ENCODE assay signal across 9 cellular contexts in genomic region chrX:155069414-155069813, GRCh38. TPM values are rescaled to one million over a fixed set of nuclear protein-coding genes. Genes with fewer than 3 reads are reported as not detected.
DNase-seq lines count a peak whose midpoint lies in the region; ATAC-seq and TF ChIP-seq lines count a peak whose summit lies in the region.
"Had no signal": no experiment of that assay in that cellular context is flagged by ENCODE, and none has a peak within 500 bp of the region (broad histone marks: within the 10 kb centered on the region; RNA-seq: fewer than 3 reads in every experiment).

No MANE protein-coding gene starts in this region.

- no peak overlapping the region for H3K18ac ChIP-seq in neuronal stem cell (ENCODE audit: low read length)

- H2BK12ac ChIP-seq in neuronal stem cell (ENCODE audit: low read length) = no peak overlapping the region

- H3K9me3 ChIP-seq in left ventricle myocardium inferior (replicated peaks) (no peaks in the 10 kb centered on the region), iPS-20b (ENCODE audit: insufficient read depth, low read depth, low read length) (no peaks in the 10 kb centered on the region), vagina (no peaks in the 10 kb centered on the region), neuronal stem cell (replicated peaks in 1 of 2; ENCODE audit: control insufficient read depth in 2 of 2, insufficient read depth in 1 of 2, low read depth in 1 of 2, low read length in 2 of 2) (no peaks in the 10 kb centered on the region)

- H2AK5ac ChIP-seq in neuronal stem cell (ENCODE audit: low read depth, low read length) = no peak overlapping the region

- H3K23ac ChIP-seq in neuronal stem cell (ENCODE audit: low read depth, low read length, poor library complexity) = no peak overlapping the region

- no peaks in the 10 kb centered on the region for H3K79me1 ChIP-seq in neuronal stem cell (ENCODE audit: low read depth, low read length)

- H3K27ac ChIP-seq in left ventricle myocardium inferior (replicated peaks) (peak overlapping the region; percentile 90), iPS-20b (ENCODE audit: low read length) (no peak overlapping the region), vagina (no peak overlapping the region), neuronal stem cell (replicated peaks; ENCODE audit: low read length) (no peak overlapping the region)

- WGBS in neuronal stem cell (ENCODE audit: extremely low coverage in 2 of 2, insufficient read length in 2 of 2, insufficient replicate concordance in 1 of 2), 2 donors = no CpG with 5 or more reads among the region's 1 CpG

- no peak overlapping the region for H3K4ac ChIP-seq in neuronal stem cell (ENCODE audit: low read length)

- H3K27me3 ChIP-seq in left ventricle myocardium inferior (ENCODE audit: low read depth) (no peaks in the 10 kb centered on the region), iPS-20b (ENCODE audit: insufficient read depth, low read length) (no peaks in the 10 kb centered on the region), vagina (no peaks in the 10 kb centered on the region), neuronal stem cell (ENCODE audit: control insufficient read depth in 3 of 3, insufficient read depth in 3 of 3, low read depth in 1 of 3, low read length in 3 of 3) (no peaks in the 10 kb centered on the region)

- intact Hi-C loops in left ventricle myocardium inferior (cut with micrococcal nuclease) = no loop called here
- intact Hi-C loops in Right ventricle myocardium inferior (cut with DNase I) = no loop called here
- intact Hi-C loops in activated T-helper 2 cell treated with anti-CD3 and anti-CD28 coated beads, Interferon-gamma antibody, Interleukin-2, Interleukin-4, amounts not matched to agents 10 μg/mL and 5 μg/mL and 100 μg/mL, durations not matched to agents 14 hours and 24 hours and 36 hours (cut with micrococcal nuclease) = no loop called here
- intact Hi-C loops in vagina (cut with DNase I) = no loop called here

- no peak for TF ChIP-seq POLR2A in vagina (IDR thresholded peaks at IDR 0.05)

- H3K4me3 Mint-ChIP-seq in activated T-helper 2 cell treated with anti-CD3 and anti-CD28 coated beads, Interferon-gamma antibody, Interleukin-2, Interleukin-4, amounts not matched to agents 10 μg/mL and 5 μg/mL and 100 μg/mL, durations not matched to agents 14 hours and 24 hours and 36 hours (ENCODE audit: low read depth) = peak overlapping the region; percentile 77

- H3K27ac Mint-ChIP-seq in activated T-helper 2 cell treated with anti-CD3 and anti-CD28 coated beads, Interferon-gamma antibody, Interleukin-2, Interleukin-4, amounts not matched to agents 10 μg/mL and 5 μg/mL and 100 μg/mL, durations not matched to agents 14 hours and 24 hours and 36 hours = no peak overlapping the region

- H3K36me3 ChIP-seq in left ventricle myocardium inferior (no peaks in the 10 kb centered on the region), iPS-20b (ENCODE audit: insufficient read depth, low read depth, low read length) (peaks cover 11% of the 10 kb centered on the region; the same call in 1 of the 2 replicates), vagina (no peaks in the 10 kb centered on the region), neuronal stem cell (replicated peaks in 1 of 2; ENCODE audit: control insufficient read depth in 2 of 2, insufficient read depth in 2 of 2, low read length in 2 of 2) (peaks cover 0 to 18% of the 10 kb centered on the region in 2 donors)

- H4K91ac ChIP-seq in neuronal stem cell (ENCODE audit: low read depth, low read length, poor library complexity) = no peak overlapping the region

- H2BK5ac ChIP-seq in neuronal stem cell (ENCODE audit: low read length) = no peak overlapping the region

- no peak overlapping the region for H2BK15ac ChIP-seq in neuronal stem cell (ENCODE audit: low read length)

- no peak for ATAC-seq in Right ventricle myocardium inferior

- peaks cover 28% of the 10 kb centered on the region for H3K4me1 ChIP-seq in left ventricle myocardium inferior
- H3K4me1 ChIP-seq in iPS-20b (ENCODE audit: insufficient read depth, low read length) = no peaks in the 10 kb centered on the region
- peaks cover 23% of the 10 kb centered on the region for H3K4me1 ChIP-seq in vagina
- H3K4me1 ChIP-seq in neuronal stem cell (ENCODE audit: control insufficient read depth in 2 of 2, insufficient read depth in 1 of 2, low read depth in 1 of 2, low read length in 2 of 2) = peaks cover 1 to 5% of the 10 kb centered on the region in 2 donors

- H3K36me3 Mint-ChIP-seq in activated T-helper 2 cell treated with anti-CD3 and anti-CD28 coated beads, Interferon-gamma antibody, Interleukin-2, Interleukin-4, amounts not matched to agents 10 μg/mL and 5 μg/mL and 100 μg/mL, durations not matched to agents 14 hours and 24 hours and 36 hours (ENCODE audit: low read depth) = peaks cover 25% of the 10 kb centered on the region

- no peak overlapping the region for H2AFZ ChIP-seq in neuronal stem cell (ENCODE audit: low read length)

- H3K4me3 ChIP-seq in left ventricle myocardium inferior (peak overlapping the region; percentile 77), iPS-20b (ENCODE audit: low read length) (peak overlapping the region; percentile 90; the same call in 1 of the 2 replicates), vagina (peak overlapping the region; percentile 56 to 67), neuronal stem cell (ENCODE audit: low read length in 2 of 2) (no peak overlapping the region)

- no peak overlapping the region for H3K4me2 ChIP-seq in neuronal stem cell (ENCODE audit: insufficient read depth, low read length, poor library complexity, severe bottlenecking)

- H2BK120ac ChIP-seq in neuronal stem cell (ENCODE audit: low read depth, low read length) = no peak overlapping the region

- no peaks in the 10 kb centered on the region for H3K27me3 Mint-ChIP-seq in activated T-helper 2 cell treated with anti-CD3 and anti-CD28 coated beads, Interferon-gamma antibody, Interleukin-2, Interleukin-4, amounts not matched to agents 10 μg/mL and 5 μg/mL and 100 μg/mL, durations not matched to agents 14 hours and 24 hours and 36 hours (ENCODE audit: low read depth)

- no peaks in the 10 kb centered on the region for H3K9me3 Mint-ChIP-seq in activated T-helper 2 cell treated with anti-CD3 and anti-CD28 coated beads, Interferon-gamma antibody, Interleukin-2, Interleukin-4, amounts not matched to agents 10 μg/mL and 5 μg/mL and 100 μg/mL, durations not matched to agents 14 hours and 24 hours and 36 hours

- no peak for TF ChIP-seq CTCF in left ventricle myocardium inferior (IDR thresholded peaks at IDR 0.05; ENCODE audit: borderline replicate concordance)
- no peak for TF ChIP-seq CTCF in vagina (IDR thresholded peaks at IDR 0.05)

- H3K9ac ChIP-seq in iPS-20b (ENCODE audit: low read depth, low read length) (peak overlapping the region; percentile 88; the same call in 1 of the 2 replicates), neuronal stem cell (ENCODE audit: low read depth, low read length, poor library complexity) (no peak overlapping the region)

- H4K8ac ChIP-seq in neuronal stem cell (ENCODE audit: low read depth, low read length) = no peak overlapping the region

- H3K4me1 Mint-ChIP-seq in activated T-helper 2 cell treated with anti-CD3 and anti-CD28 coated beads, Interferon-gamma antibody, Interleukin-2, Interleukin-4, amounts not matched to agents 10 μg/mL and 5 μg/mL and 100 μg/mL, durations not matched to agents 14 hours and 24 hours and 36 hours (ENCODE audit: low read depth) = peaks cover 39% of the 10 kb centered on the region

- DNase-seq in left ventricle myocardium inferior (no peak), Right ventricle myocardium inferior (ENCODE audit: missing footprints) (no peak), vagina (ENCODE audit: extremely low spot score in 2 of 2) (no peak), neuronal stem cell (ENCODE audit: low spot score) (no peak), COLO668 (lab: John Stamatoyannopoulos, UW; ENCODE audit: unreplicated experiment) (no peak), NCI-H128 (lab: John Stamatoyannopoulos, UW; ENCODE audit: unreplicated experiment) (no peak)
- no peak for DNase-seq in activated T-helper 2 cell treated with anti-CD3 and anti-CD28 coated beads, Interferon-gamma antibody, Interleukin-2, Interleukin-4, amounts not matched to agents 10 μg/mL and 5 μg/mL and 100 μg/mL, durations not matched to agents 14 hours and 24 hours and 36 hours (ENCODE audit: low spot score)
- DNase-seq: DMS 273 treated with DMSO at 0.1 percent for 48 hours had no signal

- H3K14ac ChIP-seq in neuronal stem cell (ENCODE audit: low read length) = no peak overlapping the region

RNA-seq across cellular contexts. Expression of gene CMC4, which starts 1.5 kb away (rescaled TPM):
- total RNA-seq in left ventricle myocardium inferior (28.1 TPM), Right ventricle myocardium inferior (27.7 TPM), vagina (21.9 TPM)
- total RNA-seq in activated T-helper 2 cell treated with anti-CD3 and anti-CD28 coated beads, Interferon-gamma antibody, Interleukin-2, Interleukin-4, amounts not matched to agents 10 μg/mL and 5 μg/mL and 100 μg/mL, durations not matched to agents 14 hours and 24 hours and 36 hours = 1.9 and 4.3 TPM in 2 replicates
- 12.0 TPM for polyA plus RNA-seq in neuronal stem cell (2013, experiment 1 of 2)
- polyA plus RNA-seq in neuronal stem cell (2013, experiment 2 of 2) = 12.8 TPM

RNA-seq across cellular contexts. Expression of gene MTCP1, which starts 1.5 kb away (rescaled TPM):
- total RNA-seq in left ventricle myocardium inferior (56.9 TPM), Right ventricle myocardium inferior (54.5 TPM), vagina (6.9 TPM)
- total RNA-seq in activated T-helper 2 cell treated with anti-CD3 and anti-CD28 coated beads, Interferon-gamma antibody, Interleukin-2, Interleukin-4, amounts not matched to agents 10 μg/mL and 5 μg/mL and 100 μg/mL, durations not matched to agents 14 hours and 24 hours and 36 hours = 12.3 and 19.0 TPM in 2 replicates
- polyA plus RNA-seq in neuronal stem cell (2013, experiment 1 of 2) = 20.7 TPM
- 25.4 TPM for polyA plus RNA-seq in neuronal stem cell (2013, experiment 2 of 2)

RNA-seq across cellular contexts. Expression of gene BRCC3, which starts 1.9 kb away (rescaled TPM):
- total RNA-seq in left ventricle myocardium inferior (17.0 TPM), Right ventricle myocardium inferior (16.5 TPM), vagina (11.5 TPM)
- total RNA-seq in activated T-helper 2 cell treated with anti-CD3 and anti-CD28 coated beads, Interferon-gamma antibody, Interleukin-2, Interleukin-4, amounts not matched to agents 10 μg/mL and 5 μg/mL and 100 μg/mL, durations not matched to agents 14 hours and 24 hours and 36 hours = 29.3 and 34.9 TPM in 2 replicates
- polyA plus RNA-seq in neuronal stem cell (2013, experiment 1 of 2) = 15.2 TPM
- polyA plus RNA-seq in neuronal stem cell (2013, experiment 2 of 2) = 14.7 TPM

RNA-seq across cellular contexts. Expression of gene FUNDC2, which starts 42.8 kb away (rescaled TPM):
- 364 TPM for total RNA-seq in left ventricle myocardium inferior
- total RNA-seq in Right ventricle myocardium inferior = 403 TPM
- total RNA-seq in activated T-helper 2 cell treated with anti-CD3 and anti-CD28 coated beads, Interferon-gamma antibody, Interleukin-2, Interleukin-4, amounts not matched to agents 10 μg/mL and 5 μg/mL and 100 μg/mL, durations not matched to agents 14 hours and 24 hours and 36 hours = 70.1 and 70.7 TPM in 2 replicates
- 53.5 TPM for total RNA-seq in vagina
- polyA plus RNA-seq in neuronal stem cell (2013, experiment 1 of 2) = 85.6 TPM
- 77.9 TPM for polyA plus RNA-seq in neuronal stem cell (2013, experiment 2 of 2)

RNA-seq across cellular contexts. Expression of gene F8, which starts 46.9 kb away (rescaled TPM):
- 49.7 TPM for total RNA-seq in left ventricle myocardium inferior
- total RNA-seq in Right ventricle myocardium inferior = 53.7 TPM
- total RNA-seq in activated T-helper 2 cell treated with anti-CD3 and anti-CD28 coated beads, Interferon-gamma antibody, Interleukin-2, Interleukin-4, amounts not matched to agents 10 μg/mL and 5 μg/mL and 100 μg/mL, durations not matched to agents 14 hours and 24 hours and 36 hours = 3.6 and 3.7 TPM in 2 replicates
- 5.4 TPM for total RNA-seq in vagina
- 1.4 TPM for polyA plus RNA-seq in neuronal stem cell (2013, experiment 1 of 2)
- 1.6 TPM for polyA plus RNA-seq in neuronal stem cell (2013, experiment 2 of 2)

Comparison
In these comparisons a context has a peak if more than half of its experiments do, and no peak if none do; other contexts are left out.
1. H3K4me3 ChIP-seq: peak in left ventricle myocardium inferior (single experiment), iPS-20b (single experiment) and vagina (2 of 2); none in neuronal stem cell (0 of 2).